Comparison of ENCODE assay signal across 9 cellular contexts in genomic region chr1:147579532-147580199, GRCh38. TPM values are rescaled to one million over a fixed set of nuclear protein-coding genes. Genes with fewer than 3 reads are reported as not detected.
DNase-seq lines count a peak whose midpoint lies in the region; ATAC-seq, FAIRE-seq and TF ChIP-seq lines count a peak whose summit lies in the region.
"Had no signal": no experiment of that assay in that cellular context is flagged by ENCODE, and none has a peak within 500 bp of the region (broad histone marks: within the 10 kb centered on the region; RNA-seq: fewer than 3 reads in every experiment).

No MANE protein-coding gene starts in this region.

- peaks cover 0 to 30% (median 19%) of the 10 kb centered on the region in 11 experiments; a peak in 12 of 22 replicates for H4K20me1 ChIP-seq in BLaER1 treated with 17β-estradiol and CSF1 and Interleukin-3, amounts not matched to agents 10 nM and 100 nM
- H4K20me1 ChIP-seq in K562 (replicated peaks; ENCODE audit: control insufficient read depth, insufficient read depth, low read length), result no peaks in the 10 kb centered on the region

- no peak overlapping the region for H3K9ac ChIP-seq in BLaER1 treated with 17β-estradiol and CSF1 and Interleukin-3, amounts not matched to agents 10 nM and 100 nM
- H3K9ac ChIP-seq in K562 (ENCODE audit: insufficient read depth in 1 of 2, low read depth in 2 of 2, low read length in 2 of 2), result no peak overlapping the region

- no peak for FAIRE-seq in K562 (lab: Jason Lieb, UNC)
- no peak for FAIRE-seq in GM19239 (lab: Jason Lieb, UNC)

- no peaks in the 10 kb centered on the region for H3K9me3 ChIP-seq in BLaER1 treated with 17β-estradiol and CSF1 and Interleukin-3, amounts not matched to agents 10 nM and 100 nM (replicated peaks in 1 of 11)
- H3K9me3 ChIP-seq in K562 (replicated peaks; ENCODE audit: control insufficient read depth, insufficient read depth, low read depth, low read length) (no peaks in the 10 kb centered on the region), gastrocnemius medialis (no peaks in the 10 kb centered on the region)

- ATAC-seq in K562 (no peak), gastrocnemius medialis (no peak)

- TF ChIP-seq EP300 in K562 (IDR thresholded peaks at IDR 0.05; ENCODE audit: low read length), result no peak

- intact Hi-C loops in K562 (cut with micrococcal nuclease) (no loop called here), gastrocnemius medialis (cut with DNase I; ENCODE audit: low total_unique reads) (no loop called here)

- in situ Hi-C loops in K562 (cut with MboI), result no loop called here
- in situ Hi-C loops in gastrocnemius medialis (cut with MboI; ENCODE audit: low sequenced_read_pairs in 4 of 4), result no loop called here

- TF ChIP-seq POLR2A in K562 (conservative IDR thresholded peaks at IDR 0.05) (no peak), gastrocnemius medialis (IDR thresholded peaks at IDR 0.05) (no peak)

- no TSS peak for BruUV-seq in K562 (replicated peaks; lab: Mats Ljungman, UMichigan)

- TF ChIP-seq CTCF in K562 (IDR thresholded peaks at IDR 0.05 in 2 of 3, conservative IDR thresholded peaks at IDR 0.05 in 1 of 3; ENCODE audit: insufficient read depth in 2 of 3, low read depth in 1 of 3, low read length in 3 of 3), result no peak
- no peak for TF ChIP-seq CTCF in mesothelial cell of epicardium (IDR thresholded peaks at IDR 0.05; ENCODE audit: unreplicated experiment)
- TF ChIP-seq CTCF in gastrocnemius medialis (IDR thresholded peaks at IDR 0.05 in 4 of 5, conservative IDR thresholded peaks at IDR 0.05 in 1 of 5), result no peak

- peaks cover 14 to 29% (median 21%) of the 10 kb centered on the region in 10 experiments for H3K4me1 ChIP-seq in BLaER1 treated with 17β-estradiol and CSF1 and Interleukin-3, amounts not matched to agents 10 nM and 100 nM
- H3K4me1 ChIP-seq in K562 (replicated peaks in 1 of 2; ENCODE audit: control insufficient read depth in 2 of 2, insufficient read depth in 2 of 2, low read length in 2 of 2), result no peaks in the 10 kb centered on the region
- H3K4me1 ChIP-seq in gastrocnemius medialis, result peaks cover 32 to 54% of the 10 kb centered on the region in 2 donors

- H3K36me3 Mint-ChIP-seq in mesothelial cell of epicardium, result peaks cover 6% of the 10 kb centered on the region

- peaks cover 21% of the 10 kb centered on the region for H3K4me1 Mint-ChIP-seq in mesothelial cell of epicardium

- H3K9me3 Mint-ChIP-seq in mesothelial cell of epicardium, result no peaks in the 10 kb centered on the region

- no peak overlapping the region for H3K4me3 ChIP-seq in BLaER1 treated with 17β-estradiol and CSF1 and Interleukin-3, amounts not matched to agents 10 nM and 100 nM
- H3K4me3 ChIP-seq in K562 (no peak overlapping the region), gastrocnemius medialis (no peak overlapping the region)

- no peaks in the 10 kb centered on the region for H3K36me3 ChIP-seq in BLaER1 treated with 17β-estradiol and CSF1 and Interleukin-3, amounts not matched to agents 10 nM and 100 nM
- H3K36me3 ChIP-seq in K562 (ENCODE audit: control insufficient read depth, insufficient read depth, low read length), result no peaks in the 10 kb centered on the region
- no peaks in the 10 kb centered on the region for H3K36me3 ChIP-seq in gastrocnemius medialis

- CTCF ChIA-PET in K562 (lab: Yijun Ruan, JAX; ENCODE audit: low intra/inter-chr PET ratio), result no interaction called here

- peak overlapping the region; percentile 25 to 81 (median 57); a peak in 21 of 22 replicates for H3K4me2 ChIP-seq in BLaER1 treated with 17β-estradiol and CSF1 and Interleukin-3, amounts not matched to agents 10 nM and 100 nM
- H3K4me2 ChIP-seq in K562 (ENCODE audit: insufficient read depth, low read length), result no peak overlapping the region

- H3K27ac Mint-ChIP-seq in mesothelial cell of epicardium, result peak overlapping the region; percentile 21

- no peaks in the 10 kb centered on the region for H3K27me3 Mint-ChIP-seq in mesothelial cell of epicardium (ENCODE audit: low read depth)

- WGBS in K562 (ENCODE audit: insufficient coverage, low coverage, missing lambda C conversion rate), result 0% methylated on average over 6 of the region's 6 CpGs

- H2AFZ ChIP-seq in K562 (ENCODE audit: low read depth, low read length), result no peak overlapping the region

- no peak overlapping the region for H3K27ac ChIP-seq in BLaER1 treated with 17β-estradiol and CSF1 and Interleukin-3, amounts not matched to agents 10 nM and 100 nM
- H3K27ac ChIP-seq in K562 (ENCODE audit: extremely low read depth, low read depth, low read length) (no peak overlapping the region), gastrocnemius medialis (no peak overlapping the region)

- no peaks in the 10 kb centered on the region for H3K79me2 ChIP-seq in K562 (ENCODE audit: control insufficient read depth, insufficient read depth, low read length)

- no peak for TF ChIP-seq RAD21 in K562 (CRISPR knock-in tag; conservative IDR thresholded peaks at IDR 0.05 in 1 of 2, IDR thresholded peaks at IDR 0.05 in 1 of 2)

- POLR2A ChIA-PET in K562 (lab: Yijun Ruan, JAX), result interaction anchor here (0.8 to 1.0 kb wide), 2 partner anchors 8 to 10 kb away, joined by 4 read pairs; no protein-coding TSS in a partner anchor

- no peaks in the 10 kb centered on the region for H3K9me1 ChIP-seq in K562 (ENCODE audit: control insufficient read depth, insufficient read depth, low read length)

- no peak overlapping the region for H3K4me3 Mint-ChIP-seq in mesothelial cell of epicardium

- H3K27me3 ChIP-seq in BLaER1 treated with 17β-estradiol and CSF1 and Interleukin-3, amounts not matched to agents 10 nM and 100 nM, result peaks cover 0 to 100% (median 29%) of the 10 kb centered on the region in 11 experiments; a peak in 13 of 22 replicates
- H3K27me3 ChIP-seq in K562 (ENCODE audit: control insufficient read depth in 2 of 2, insufficient read depth in 2 of 2, low read length in 2 of 2), result peaks cover 6 to 11% of the 10 kb centered on the region in 2 experiments
- H3K27me3 ChIP-seq in gastrocnemius medialis, result no peaks in the 10 kb centered on the region

- peak; percentile 76 for DNase-seq in HK-2 (ENCODE audit: unreplicated experiment)
- DNase-seq in K562 (ENCODE audit: extremely low read depth in 1 of 4, low spot score in 3 of 4), result no peak
- no peak for DNase-seq in mesothelial cell of epicardium (ENCODE audit: low spot score in 2 of 2, unreplicated experiment in 2 of 2)
- no peak for DNase-seq in NCI-H1694 (lab: John Stamatoyannopoulos, UW)
- DNase-seq in GM19239 (ENCODE audit: insufficient read length, low spot score), result no peak
- DNase-seq in central memory CD4-positive, alpha-beta T cell, result no peak
- DNase-seq in gastrocnemius medialis, result no peak
- DNase-seq: GF-D8 had no signal

TF ChIP-seq in K562, 482 proteins besides CTCF, POLR2A, EP300 and RAD21:
- no peak for TF ChIP-seq ZZZ3 (IDR thresholded peaks at IDR 0.05)
- 0 out of 2 replicates have a peak, but pooled peaks have one; percentile 20 for TF ChIP-seq TFE3 (CRISPR knock-in tag; IDR thresholded peaks at IDR 0.05)

RNA-seq across cellular contexts. Expression of gene BCL9, which starts 38.4 kb away (rescaled TPM):
- 5.2 and 6.0 TPM in 2 replicates for total RNA-seq in K562 (2011; cell fraction: chromatin; rRNA removed; ENCODE audit: low replicate concordance)
- total RNA-seq in K562 (2011; cell fraction: nucleolus; rRNA removed), result 3.3 TPM in 2 replicates
- total RNA-seq in K562 (2011; cell fraction: nucleoplasm; rRNA removed), result 3.4 and 4.0 TPM in 2 replicates
- 1.2 and 1.8 TPM in 2 replicates for total RNA-seq in K562 (2014; rRNA removed)
- 1.9 and 2.0 TPM in 2 replicates for total RNA-seq in K562 (2014; rRNA removed; fragmentation: Illumina TruSeq; extraction: Trizol)
- total RNA-seq in K562 (2015; rRNA removed; fragmentation: Illumina TruSeq; extraction: Trizol), result 1.5 and 1.7 TPM in 2 replicates
- total RNA-seq in K562 (2021), result 8.4 and 8.9 TPM in 2 replicates
- polyA plus RNA-seq in K562 (2011; rRNA removed), result 1.4 and 2.0 TPM in 2 replicates
- 1.7 and 2.0 TPM in 2 replicates for polyA plus RNA-seq in K562 (2011; cell fraction: cytosol; rRNA removed)
- 2.0 and 4.6 TPM in 2 replicates for polyA plus RNA-seq in K562 (2011; cell fraction: nucleus; rRNA removed)
- polyA plus RNA-seq in K562 (2012), result 4.2 and 4.9 TPM in 2 replicates
- 4.6 and 5.4 TPM in 2 replicates for polyA plus RNA-seq in K562 (2014; fragmentation: Illumina TruSeq; extraction: Trizol)
- under 1 TPM; 0.17 to 0.59 TPM for polyA plus RNA-seq in K562 (2014; fragmentation: Nextera tagmentation; extraction: Ambion mirVana)
- polyA plus RNA-seq in K562 (2014; rRNA removed), result 2.3 and 4.3 TPM in 2 replicates
- polyA minus RNA-seq in K562 (2011; rRNA and poly(A)+ RNA removed), result 1.3 and 1.4 TPM in 2 replicates
- 2.7 and 3.0 TPM in 2 replicates for polyA minus RNA-seq in K562 (2011; cell fraction: cytosol; rRNA and poly(A)+ RNA removed)
- polyA minus RNA-seq in K562 (2011; cell fraction: nucleus; rRNA and poly(A)+ RNA removed), result 2.0 and 2.9 TPM in 2 replicates
- total RNA-seq in mesothelial cell of epicardium, result 63.6 to 64.2 TPM (median 63.7 TPM) in 3 replicates
- total RNA-seq in gastrocnemius medialis, result 10 to 100 TPM in 2 of 4 donors, 1 to 10 TPM in 1, under 1 TPM in 1; 0.76 to 15.6 (median 8.0) TPM
